Comparison of ENCODE assay signal across 16 cellular contexts in the genomic region with DNA sequence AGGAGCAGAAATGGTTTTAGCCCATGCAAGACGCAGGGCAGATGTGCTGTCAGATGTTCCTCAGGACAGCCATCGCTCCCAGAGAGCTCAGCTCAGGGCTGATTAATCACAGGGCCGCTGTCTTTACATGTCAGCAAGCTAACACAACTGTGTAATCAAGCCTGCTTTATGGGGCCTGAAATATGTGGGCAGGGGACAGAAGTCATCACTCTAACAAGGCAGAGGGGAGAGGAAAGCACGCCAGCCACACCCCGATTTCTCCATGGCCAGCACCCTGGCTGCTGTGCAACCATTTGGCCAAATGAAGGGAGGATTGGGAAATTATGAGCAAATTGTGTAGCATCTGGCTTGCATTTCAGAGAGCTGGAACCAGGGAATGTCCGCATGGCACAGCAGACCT.
DNase-seq lines count a peak whose midpoint lies in the region; ATAC-seq, FAIRE-seq and TF ChIP-seq lines count a peak whose summit lies in the region.
"Had no signal": no experiment of that assay in that cellular context is flagged by ENCODE, and none has a peak within 500 bp of the region (broad histone marks: within the 10 kb centered on the region; RNA-seq: fewer than 3 reads in every experiment).

No MANE protein-coding gene starts in this region.

- peak; percentile 8 for DNase-seq in AG10803 (ENCODE audit: low read depth)
- peak; percentile 2 for DNase-seq in bronchial epithelial cell (ENCODE audit: low read depth)
- peak; percentile 50 for DNase-seq in fibroblast of gingiva (ENCODE audit: low read depth)
- no peak for DNase-seq in sciatic nerve (ENCODE audit: low spot score)
- no peak for DNase-seq in GM13976 (ENCODE audit: low spot score)
- DNase-seq in SW 1271 (lab: John Stamatoyannopoulos, UW), result no peak
- DNase-seq in NCI-H2081 treated with DMSO at 0.1 percent for 48 hours (lab: John Stamatoyannopoulos, UW), result no peak
- DNase-seq: ACHN; C1 segment of cervical spinal cord; CD4-positive, alpha-beta T cell; DMS79; GOT3; H9 had no signal

- no peaks in the 10 kb centered on the region for H3K4me1 Mint-ChIP-seq in stimulated activated memory B cell treated with anti-CD40 and anti-IgM and Interleukin-4, amounts not matched to agents 10 μg/mL and 1 μg/mL and 100 μg/mL, for 72 hours
- H3K4me1 Mint-ChIP-seq: B cell had no signal

- H3K27me3 Mint-ChIP-seq in stimulated activated memory B cell treated with anti-CD40 and anti-IgM and Interleukin-4, amounts not matched to agents 10 μg/mL and 1 μg/mL and 100 μg/mL, for 72 hours, result peaks cover 32% of the 10 kb centered on the region

- no peaks in the 10 kb centered on the region for H3K36me3 Mint-ChIP-seq in stimulated activated memory B cell treated with anti-CD40 and anti-IgM and Interleukin-4, amounts not matched to agents 10 μg/mL and 1 μg/mL and 100 μg/mL, for 72 hours

- H3K36me3 ChIP-seq in bronchial epithelial cell (ENCODE audit: control insufficient read depth, insufficient read depth, low read length), result no peaks in the 10 kb centered on the region

- H3K4me3 ChIP-seq in AG10803 (ENCODE audit: low read length) (no peak overlapping the region), bronchial epithelial cell (ENCODE audit: low read depth, low read length) (no peak overlapping the region)
- H3K4me3 ChIP-seq: GM12878 had no signal

- in situ Hi-C loops in GM13976 (cut with MboI; ENCODE audit: low sequenced_read_pairs, unreplicated experiment), result no loop called here

- H3K27me3 ChIP-seq in bronchial epithelial cell (ENCODE audit: control insufficient read depth, insufficient read depth, low read length), result no peaks in the 10 kb centered on the region

- H3K27ac Mint-ChIP-seq in stimulated activated memory B cell treated with anti-CD40 and anti-IgM and Interleukin-4, amounts not matched to agents 10 μg/mL and 1 μg/mL and 100 μg/mL, for 72 hours, result no peak overlapping the region
- H3K27ac Mint-ChIP-seq: B cell; CD4-positive, alpha-beta T cell; H9 had no signal

- no peak overlapping the region for H3K4me3 Mint-ChIP-seq in stimulated activated memory B cell treated with anti-CD40 and anti-IgM and Interleukin-4, amounts not matched to agents 10 μg/mL and 1 μg/mL and 100 μg/mL, for 72 hours
- H3K4me3 Mint-ChIP-seq: B cell; CD4-positive, alpha-beta T cell; H9 had no signal

- TF ChIP-seq CTCF in AG10803 (conservative IDR thresholded peaks at IDR 0.05; ENCODE audit: low read length) (no peak), bronchial epithelial cell (IDR thresholded peaks at IDR 0.05; ENCODE audit: insufficient read depth, low read length, severe bottlenecking) (no peak), GM13976 (IDR thresholded peaks at IDR 0.05; ENCODE audit: borderline replicate concordance, control extremely low read depth, extremely low read depth, insufficient read depth, missing control alignments) (no peak)

- intact Hi-C loops in sciatic nerve (cut with DNase I), result no loop called here

- no peaks in the 10 kb centered on the region for H3K9me3 Mint-ChIP-seq in stimulated activated memory B cell treated with anti-CD40 and anti-IgM and Interleukin-4, amounts not matched to agents 10 μg/mL and 1 μg/mL and 100 μg/mL, for 72 hours
- H3K9me3 Mint-ChIP-seq: CD4-positive, alpha-beta T cell; H9 had no signal

- peak; percentile 64 for ATAC-seq in sciatic nerve
- no peak for ATAC-seq in stimulated activated memory B cell treated with anti-CD40 and anti-IgM and Interleukin-4, amounts not matched to agents 10 μg/mL and 1 μg/mL and 100 μg/mL, for 72 hours
- ATAC-seq: GM12878 had no signal

- FAIRE-seq in bronchial epithelial cell (lab: Jason Lieb, UNC), result no peak
- FAIRE-seq: GM12878 had no signal

Comparison
In these comparisons a context has a peak if more than half of its experiments do, and no peak if none do; other contexts are left out.
1. DNase-seq: peak in AG10803 (single experiment), bronchial epithelial cell (single experiment) and fibroblast of gingiva (single experiment); none in sciatic nerve (single experiment), GM13976 (single experiment), SW 1271 (0 of 2) and NCI-H2081 treated with DMSO at 0.1 percent for 48 hours (single experiment).